In genomic region chr3:175149675-175150074, GRCh38 we compare ENCODE assay signal across 10 cellular contexts.
DNase-seq lines count a peak whose midpoint lies in the region; ATAC-seq and TF ChIP-seq lines count a peak whose summit lies in the region.
"Had no signal": no experiment of that assay in that cellular context is flagged by ENCODE, and none has a peak within 500 bp of the region (broad histone marks: within the 10 kb centered on the region; RNA-seq: fewer than 3 reads in every experiment).

No MANE protein-coding gene starts in this region.

- ATAC-seq in GM18499 (IDR thresholded peaks at IDR 0.05; ENCODE audit: insufficient read depth, unreplicated experiment) (peak; percentile 84), HG03108 (IDR thresholded peaks at IDR 0.05; ENCODE audit: unreplicated experiment) (peak; percentile 62), upper lobe of right lung (no peak), GM21515 (IDR thresholded peaks at IDR 0.05; ENCODE audit: unreplicated experiment) (no peak)

- H3K27me3 ChIP-seq in upper lobe of right lung = no peaks in the 10 kb centered on the region
- H3K27me3 ChIP-seq: breast epithelium had no signal

- no peak overlapping the region for H3K27ac ChIP-seq in upper lobe of right lung

- no peak overlapping the region for H3K4me3 ChIP-seq in upper lobe of right lung
- H3K4me3 ChIP-seq: breast epithelium, PC-9 had no signal

- H3K4me1 ChIP-seq in upper lobe of right lung = no peaks in the 10 kb centered on the region
- H3K4me1 ChIP-seq: breast epithelium had no signal

- H3K36me3 ChIP-seq in upper lobe of right lung = no peaks in the 10 kb centered on the region
- H3K36me3 ChIP-seq: breast epithelium had no signal

- intact Hi-C loops in upper lobe of right lung (cut with DNase I) = no loop called here

- no peak for TF ChIP-seq CTCF in upper lobe of right lung (IDR thresholded peaks at IDR 0.05)

- H3K9me3 ChIP-seq in upper lobe of right lung = no peaks in the 10 kb centered on the region
- H3K9me3 ChIP-seq: breast epithelium had no signal

- DNase-seq in NCI-H2171 (lab: John Stamatoyannopoulos, UW) = peak; percentile 97
- peak; percentile 12 for DNase-seq in iris pigment epithelial cell (ENCODE audit: low read depth)
- no peak for DNase-seq in HCEC 1CT
- no peak for DNase-seq in T-helper 2 cell
- DNase-seq in upper lobe of right lung = no peak

Comparison
In these comparisons a context has a peak if more than half of its experiments do, and no peak if none do; other contexts are left out.
1. ATAC-seq: peak in GM18499 (single experiment) and HG03108 (single experiment); none in upper lobe of right lung (single experiment) and GM21515 (single experiment).
2. DNase-seq: peak in NCI-H2171 (single experiment) and iris pigment epithelial cell (single experiment); none in HCEC 1CT (single experiment), T-helper 2 cell (0 of 5) and upper lobe of right lung (single experiment).